1 cellular context compared by ENCODE assay signal in genomic region chr12:57462307-57463253, GRCh38.
TF ChIP-seq lines count a peak whose summit lies in the region.

No MANE protein-coding gene starts in this region.

TF ChIP-seq in GM12878, 131 proteins besides CTCF, POLR2A, EP300 and RAD21 (continued from another document):
- TF ChIP-seq MEF2A (IDR thresholded peaks at IDR 0.05; ENCODE audit: insufficient read depth, low read depth, low read length) (0 out of 2 replicates have a peak, but pooled peaks have one; percentile 27), SMAD1 (IDR thresholded peaks at IDR 0.05; ENCODE audit: low read depth, partially characterized antibody) (no peak), PML (IDR thresholded peaks at IDR 0.05; ENCODE audit: low read length) (no peak), ESRRA (IDR thresholded peaks at IDR 0.05; ENCODE audit: low read length) (no peak), ZNF622 (IDR thresholded peaks at IDR 0.05) (no peak), RCOR1 (conservative IDR thresholded peaks at IDR 0.05; ENCODE audit: low read depth, low read length) (0 out of 2 replicates have a peak, but pooled peaks have one; percentile 41), CHD1 (IDR thresholded peaks at IDR 0.05; ENCODE audit: low read depth, low read length) (no peak), HDAC2 (IDR thresholded peaks at IDR 0.05) (no peak), ATF2 (IDR thresholded peaks at IDR 0.05; ENCODE audit: low read length) (no peak), GATAD2B (conservative IDR thresholded peaks at IDR 0.05; ENCODE audit: low read depth) (no peak; the same call in 1 of the 2 replicates), IRF5 (IDR thresholded peaks at IDR 0.05; ENCODE audit: borderline replicate concordance) (no peak), SIN3A (IDR thresholded peaks at IDR 0.05; ENCODE audit: low read depth, low read length) (no peak), PAX8 (IDR thresholded peaks at IDR 0.05) (no peak), FOXM1 (IDR thresholded peaks at IDR 0.05; ENCODE audit: low read depth, low read length) (no peak), NRF1 (conservative IDR thresholded peaks at IDR 0.05; ENCODE audit: low read depth, low read length) (no peak), SREBF2 (IDR thresholded peaks at IDR 0.05; ENCODE audit: low read length) (no peak), MTA2 (IDR thresholded peaks at IDR 0.05; ENCODE audit: low read depth) (peak; percentile 35; the same call in 1 of the 2 replicates), BACH1 (IDR thresholded peaks at IDR 0.05; ENCODE audit: borderline replicate concordance) (peak; percentile 50; the same call in 1 of the 2 replicates), CREM (IDR thresholded peaks at IDR 0.05; ENCODE audit: low read depth) (peak; percentile 80), POU2F2 (IDR thresholded peaks at IDR 0.05; ENCODE audit: borderline replicate concordance, low read depth, low read length) (peak; percentile 62; the same call in 1 of the 3 replicates), SMARCA5 (IDR thresholded peaks at IDR 0.05) (peak; percentile 86), TCF12 (IDR thresholded peaks at IDR 0.05; ENCODE audit: low read depth, low read length) (peak; percentile 93), ZBED1 (IDR thresholded peaks at IDR 0.05; ENCODE audit: borderline replicate concordance) (no peak), NR2C2 (IDR thresholded peaks at IDR 0.05; ENCODE audit: borderline replicate concordance, control insufficient read depth, insufficient read length, low read depth) (no peak), TCF3 (IDR thresholded peaks at IDR 0.05; ENCODE audit: borderline replicate concordance, insufficient read depth, low read depth, low read length) (peak; percentile 89), RELA (IDR thresholded peaks at IDR 0.05; ENCODE audit: borderline replicate concordance, partially characterized antibody) (peak; percentile 23), NFYA (IDR thresholded peaks at IDR 0.05; ENCODE audit: borderline replicate concordance, low read depth, low read length) (no peak), IRF3 (IDR thresholded peaks at IDR 0.05) (no peak), WRNIP1 (IDR thresholded peaks at IDR 0.05; ENCODE audit: borderline replicate concordance, low read depth, low read length) (no peak), ATF7 (IDR thresholded peaks at IDR 0.05; ENCODE audit: low read depth) (peak; percentile 37; the same call in 1 of the 2 replicates), DPF2 (IDR thresholded peaks at IDR 0.05) (peak; percentile 14; the same call in 1 of the 2 replicates), IRF4 (IDR thresholded peaks at IDR 0.05; ENCODE audit: low read depth, low read length) (0 out of 2 replicates have a peak, but pooled peaks have one; percentile 59), NR2F1 (conservative IDR thresholded peaks at IDR 0.05) (no peak; the same call in 1 of the 2 replicates), E2F8 (IDR thresholded peaks at IDR 0.05; ENCODE audit: low read depth, partially characterized antibody) (peak; percentile 49), POLR2AphosphoS2 (IDR thresholded peaks at IDR 0.05; ENCODE audit: low read depth, low read length) (no peak), ATF3 (IDR thresholded peaks at IDR 0.05; ENCODE audit: borderline replicate concordance, extremely low read depth, low read depth, low read length) (no peak)
- TF ChIP-seq, protein P1, sequence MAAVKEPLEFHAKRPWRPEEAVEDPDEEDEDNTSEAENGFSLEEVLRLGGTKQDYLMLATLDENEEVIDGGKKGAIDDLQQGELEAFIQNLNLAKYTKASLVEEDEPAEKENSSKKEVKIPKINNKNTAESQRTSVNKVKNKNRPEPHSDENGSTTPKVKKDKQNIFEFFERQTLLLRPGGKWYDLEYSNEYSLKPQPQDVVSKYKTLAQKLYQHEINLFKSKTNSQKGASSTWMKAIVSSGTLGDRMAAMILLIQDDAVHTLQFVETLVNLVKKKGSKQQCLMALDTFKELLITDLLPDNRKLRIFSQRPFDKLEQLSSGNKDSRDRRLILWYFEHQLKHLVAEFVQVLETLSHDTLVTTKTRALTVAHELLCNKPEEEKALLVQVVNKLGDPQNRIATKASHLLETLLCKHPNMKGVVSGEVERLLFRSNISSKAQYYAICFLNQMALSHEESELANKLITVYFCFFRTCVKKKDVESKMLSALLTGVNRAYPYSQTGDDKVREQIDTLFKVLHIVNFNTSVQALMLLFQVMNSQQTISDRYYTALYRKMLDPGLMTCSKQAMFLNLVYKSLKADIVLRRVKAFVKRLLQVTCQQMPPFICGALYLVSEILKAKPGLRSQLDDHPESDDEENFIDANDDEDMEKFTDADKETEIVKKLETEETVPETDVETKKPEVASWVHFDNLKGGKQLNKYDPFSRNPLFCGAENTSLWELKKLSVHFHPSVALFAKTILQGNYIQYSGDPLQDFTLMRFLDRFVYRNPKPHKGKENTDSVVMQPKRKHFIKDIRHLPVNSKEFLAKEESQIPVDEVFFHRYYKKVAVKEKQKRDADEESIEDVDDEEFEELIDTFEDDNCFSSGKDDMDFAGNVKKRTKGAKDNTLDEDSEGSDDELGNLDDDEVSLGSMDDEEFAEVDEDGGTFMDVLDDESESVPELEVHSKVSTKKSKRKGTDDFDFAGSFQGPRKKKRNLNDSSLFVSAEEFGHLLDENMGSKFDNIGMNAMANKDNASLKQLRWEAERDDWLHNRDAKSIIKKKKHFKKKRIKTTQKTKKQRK (IDR thresholded peaks at IDR 0.05; ENCODE audit: low read depth, low read length) = no peak
- TF ChIP-seq, protein P2, sequence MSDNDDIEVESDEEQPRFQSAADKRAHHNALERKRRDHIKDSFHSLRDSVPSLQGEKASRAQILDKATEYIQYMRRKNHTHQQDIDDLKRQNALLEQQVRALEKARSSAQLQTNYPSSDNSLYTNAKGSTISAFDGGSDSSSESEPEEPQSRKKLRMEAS (IDR thresholded peaks at IDR 0.05; ENCODE audit: low read depth, low read length) = 0 out of 2 replicates have a peak, but pooled peaks have one; percentile 49
- TF ChIP-seq, protein P3, sequence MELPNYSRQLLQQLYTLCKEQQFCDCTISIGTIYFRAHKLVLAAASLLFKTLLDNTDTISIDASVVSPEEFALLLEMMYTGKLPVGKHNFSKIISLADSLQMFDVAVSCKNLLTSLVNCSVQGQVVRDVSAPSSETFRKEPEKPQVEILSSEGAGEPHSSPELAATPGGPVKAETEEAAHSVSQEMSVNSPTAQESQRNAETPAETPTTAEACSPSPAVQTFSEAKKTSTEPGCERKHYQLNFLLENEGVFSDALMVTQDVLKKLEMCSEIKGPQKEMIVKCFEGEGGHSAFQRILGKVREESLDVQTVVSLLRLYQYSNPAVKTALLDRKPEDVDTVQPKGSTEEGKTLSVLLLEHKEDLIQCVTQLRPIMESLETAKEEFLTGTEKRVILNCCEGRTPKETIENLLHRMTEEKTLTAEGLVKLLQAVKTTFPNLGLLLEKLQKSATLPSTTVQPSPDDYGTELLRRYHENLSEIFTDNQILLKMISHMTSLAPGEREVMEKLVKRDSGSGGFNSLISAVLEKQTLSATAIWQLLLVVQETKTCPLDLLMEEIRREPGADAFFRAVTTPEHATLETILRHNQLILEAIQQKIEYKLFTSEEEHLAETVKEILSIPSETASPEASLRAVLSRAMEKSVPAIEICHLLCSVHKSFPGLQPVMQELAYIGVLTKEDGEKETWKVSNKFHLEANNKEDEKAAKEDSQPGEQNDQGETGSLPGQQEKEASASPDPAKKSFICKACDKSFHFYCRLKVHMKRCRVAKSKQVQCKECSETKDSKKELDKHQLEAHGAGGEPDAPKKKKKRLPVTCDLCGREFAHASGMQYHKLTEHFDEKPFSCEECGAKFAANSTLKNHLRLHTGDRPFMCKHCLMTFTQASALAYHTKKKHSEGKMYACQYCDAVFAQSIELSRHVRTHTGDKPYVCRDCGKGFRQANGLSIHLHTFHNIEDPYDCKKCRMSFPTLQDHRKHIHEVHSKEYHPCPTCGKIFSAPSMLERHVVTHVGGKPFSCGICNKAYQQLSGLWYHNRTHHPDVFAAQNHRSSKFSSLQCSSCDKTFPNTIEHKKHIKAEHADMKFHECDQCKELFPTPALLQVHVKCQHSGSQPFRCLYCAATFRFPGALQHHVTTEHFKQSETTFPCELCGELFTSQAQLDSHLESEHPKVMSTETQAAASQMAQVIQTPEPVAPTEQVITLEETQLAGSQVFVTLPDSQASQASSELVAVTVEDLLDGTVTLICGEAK (IDR thresholded peaks at IDR 0.05; ENCODE audit: borderline replicate concordance) = peak; percentile 33; the same call in 1 of the 2 replicates
